Comparison of ENCODE assay signal across 1 cellular context in the genomic region with DNA sequence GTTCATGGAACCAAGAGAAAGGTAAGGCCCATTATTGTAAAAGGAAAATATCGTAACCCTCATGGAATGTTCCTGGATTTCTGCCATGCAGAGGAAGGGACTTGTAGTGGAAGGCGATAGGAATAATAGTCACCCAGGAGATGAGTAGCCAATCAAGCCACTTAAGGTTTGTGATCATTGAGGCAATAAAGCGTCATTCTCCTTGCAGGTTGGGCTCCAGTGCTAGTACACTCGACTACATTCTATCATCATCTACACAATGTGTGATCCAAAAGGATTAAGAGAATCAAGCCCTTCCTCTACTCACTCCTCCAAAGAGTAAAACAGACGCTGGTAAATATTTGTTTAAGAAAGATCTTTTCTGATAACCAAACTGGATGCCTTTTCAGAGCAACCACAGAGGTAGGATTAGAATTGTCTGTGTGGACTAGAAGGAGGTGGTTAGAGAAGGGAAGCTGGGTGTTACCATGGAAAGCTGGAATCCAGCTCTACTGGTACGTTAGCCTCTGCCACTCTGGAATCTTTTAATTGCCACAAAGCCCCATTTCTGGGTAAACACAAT.
TF ChIP-seq lines count a peak whose summit lies in the region.

No MANE protein-coding gene starts in this region.

TF ChIP-seq in GM23338, 12 proteins besides CTCF, POLR2A, EP300 and RAD21 (continued from another document):
- TF ChIP-seq, protein P1, sequence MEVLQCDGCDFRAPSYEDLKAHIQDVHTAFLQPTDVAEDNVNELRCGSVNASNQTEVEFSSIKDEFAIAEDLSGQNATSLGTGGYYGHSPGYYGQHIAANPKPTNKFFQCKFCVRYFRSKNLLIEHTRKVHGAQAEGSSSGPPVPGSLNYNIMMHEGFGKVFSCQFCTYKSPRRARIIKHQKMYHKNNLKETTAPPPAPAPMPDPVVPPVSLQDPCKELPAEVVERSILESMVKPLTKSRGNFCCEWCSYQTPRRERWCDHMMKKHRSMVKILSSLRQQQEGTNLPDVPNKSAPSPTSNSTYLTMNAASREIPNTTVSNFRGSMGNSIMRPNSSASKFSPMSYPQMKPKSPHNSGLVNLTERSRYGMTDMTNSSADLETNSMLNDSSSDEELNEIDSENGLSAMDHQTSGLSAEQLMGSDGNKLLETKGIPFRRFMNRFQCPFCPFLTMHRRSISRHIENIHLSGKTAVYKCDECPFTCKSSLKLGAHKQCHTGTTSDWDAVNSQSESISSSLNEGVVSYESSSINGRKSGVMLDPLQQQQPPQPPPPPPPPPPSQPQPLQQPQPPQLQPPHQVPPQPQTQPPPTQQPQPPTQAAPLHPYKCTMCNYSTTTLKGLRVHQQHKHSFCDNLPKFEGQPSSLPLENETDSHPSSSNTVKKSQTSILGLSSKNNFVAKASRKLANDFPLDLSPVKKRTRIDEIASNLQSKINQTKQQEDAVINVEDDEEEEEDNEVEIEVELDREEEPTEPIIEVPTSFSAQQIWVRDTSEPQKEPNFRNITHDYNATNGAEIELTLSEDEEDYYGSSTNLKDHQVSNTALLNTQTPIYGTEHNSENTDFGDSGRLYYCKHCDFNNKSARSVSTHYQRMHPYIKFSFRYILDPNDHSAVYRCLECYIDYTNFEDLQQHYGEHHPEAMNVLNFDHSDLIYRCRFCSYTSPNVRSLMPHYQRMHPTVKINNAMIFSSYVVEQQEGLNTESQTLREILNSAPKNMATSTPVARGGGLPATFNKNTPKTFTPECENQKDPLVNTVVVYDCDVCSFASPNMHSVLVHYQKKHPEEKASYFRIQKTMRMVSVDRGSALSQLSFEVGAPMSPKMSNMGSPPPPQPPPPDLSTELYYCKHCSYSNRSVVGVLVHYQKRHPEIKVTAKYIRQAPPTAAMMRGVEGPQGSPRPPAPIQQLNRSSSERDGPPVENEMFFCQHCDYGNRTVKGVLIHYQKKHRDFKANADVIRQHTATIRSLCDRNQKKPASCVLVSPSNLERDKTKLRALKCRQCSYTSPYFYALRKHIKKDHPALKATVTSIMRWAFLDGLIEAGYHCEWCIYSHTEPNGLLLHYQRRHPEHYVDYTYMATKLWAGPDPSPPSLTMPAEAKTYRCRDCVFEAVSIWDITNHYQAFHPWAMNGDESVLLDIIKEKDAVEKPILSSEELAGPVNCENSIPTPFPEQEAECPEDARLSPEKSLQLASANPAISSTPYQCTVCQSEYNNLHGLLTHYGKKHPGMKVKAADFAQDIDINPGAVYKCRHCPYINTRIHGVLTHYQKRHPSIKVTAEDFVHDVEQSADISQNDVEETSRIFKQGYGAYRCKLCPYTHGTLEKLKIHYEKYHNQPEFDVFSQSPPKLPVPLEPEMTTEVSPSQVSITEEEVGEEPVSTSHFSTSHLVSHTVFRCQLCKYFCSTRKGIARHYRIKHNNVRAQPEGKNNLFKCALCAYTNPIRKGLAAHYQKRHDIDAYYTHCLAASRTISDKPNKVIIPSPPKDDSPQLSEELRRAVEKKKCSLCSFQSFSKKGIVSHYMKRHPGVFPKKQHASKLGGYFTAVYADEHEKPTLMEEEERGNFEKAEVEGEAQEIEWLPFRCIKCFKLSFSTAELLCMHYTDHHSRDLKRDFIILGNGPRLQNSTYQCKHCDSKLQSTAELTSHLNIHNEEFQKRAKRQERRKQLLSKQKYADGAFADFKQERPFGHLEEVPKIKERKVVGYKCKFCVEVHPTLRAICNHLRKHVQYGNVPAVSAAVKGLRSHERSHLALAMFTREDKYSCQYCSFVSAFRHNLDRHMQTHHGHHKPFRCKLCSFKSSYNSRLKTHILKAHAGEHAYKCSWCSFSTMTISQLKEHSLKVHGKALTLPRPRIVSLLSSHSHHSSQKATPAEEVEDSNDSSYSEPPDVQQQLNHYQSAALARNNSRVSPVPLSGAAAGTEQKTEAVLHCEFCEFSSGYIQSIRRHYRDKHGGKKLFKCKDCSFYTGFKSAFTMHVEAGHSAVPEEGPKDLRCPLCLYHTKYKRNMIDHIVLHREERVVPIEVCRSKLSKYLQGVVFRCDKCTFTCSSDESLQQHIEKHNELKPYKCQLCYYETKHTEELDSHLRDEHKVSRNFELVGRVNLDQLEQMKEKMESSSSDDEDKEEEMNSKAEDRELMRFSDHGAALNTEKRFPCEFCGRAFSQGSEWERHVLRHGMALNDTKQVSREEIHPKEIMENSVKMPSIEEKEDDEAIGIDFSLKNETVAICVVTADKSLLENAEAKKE (CRISPR knock-in tag; IDR thresholded peaks at IDR 0.05) = no peak
